In the genomic region with DNA sequence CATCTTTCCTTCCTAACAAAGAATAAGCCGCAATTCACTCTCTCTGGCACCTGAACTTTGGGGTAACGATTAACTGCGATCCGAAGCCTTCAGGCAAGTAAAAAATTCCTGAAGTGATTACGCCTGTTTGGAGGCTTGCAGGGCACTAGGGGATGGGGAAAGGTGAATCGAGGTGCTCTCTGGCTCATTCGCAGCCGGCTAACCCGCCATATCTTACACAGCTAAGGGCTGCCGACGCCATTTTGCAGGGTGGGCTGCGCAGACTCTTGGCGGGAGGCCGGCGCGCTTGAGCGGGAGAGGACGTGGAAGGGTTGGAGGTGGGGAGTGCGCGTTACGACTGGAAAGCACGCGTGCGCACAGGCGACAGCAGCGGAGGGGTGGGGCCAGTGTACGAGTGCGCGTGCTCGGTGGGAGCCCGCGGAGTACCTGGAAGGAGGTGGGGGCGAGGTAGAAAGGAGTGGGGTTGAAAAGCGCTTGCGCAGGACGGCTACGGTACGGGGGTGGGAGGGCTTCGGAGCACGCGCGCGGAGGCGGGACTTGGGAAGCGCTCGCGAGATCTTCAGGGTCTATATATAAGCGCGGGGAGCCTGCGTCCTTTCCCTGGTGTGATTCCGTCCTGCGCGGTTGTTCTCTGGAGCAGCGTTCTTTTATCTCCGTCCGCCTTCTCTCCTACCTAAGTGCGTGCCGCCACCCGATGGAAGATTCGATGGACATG, we compare ENCODE assay signal across 8 cellular contexts.
DNase-seq lines count a peak whose midpoint lies in the region; ATAC-seq and TF ChIP-seq lines count a peak whose summit lies in the region.

A gene with protein sequence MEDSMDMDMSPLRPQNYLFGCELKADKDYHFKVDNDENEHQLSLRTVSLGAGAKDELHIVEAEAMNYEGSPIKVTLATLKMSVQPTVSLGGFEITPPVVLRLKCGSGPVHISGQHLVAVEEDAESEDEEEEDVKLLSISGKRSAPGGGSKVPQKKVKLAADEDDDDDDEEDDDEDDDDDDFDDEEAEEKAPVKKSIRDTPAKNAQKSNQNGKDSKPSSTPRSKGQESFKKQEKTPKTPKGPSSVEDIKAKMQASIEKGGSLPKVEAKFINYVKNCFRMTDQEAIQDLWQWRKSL (plus strand): TSS at position 595 of the 715 bp plus-strand sequence. CDS start 100 bp downstream, at position 695.

- peak within 1 kb of the TSS; percentile 97 for H3K27ac Mint-ChIP-seq in central memory CD8-positive, alpha-beta T cell (ENCODE audit: low read depth)

- H3K4me3 ChIP-seq in AG09309 (ENCODE audit: control insufficient read depth, low read depth, low read length) = peak within 1 kb of the TSS; percentile 100

- peaks cover 48% of the 10 kb centered on the region for H3K36me3 Mint-ChIP-seq in central memory CD8-positive, alpha-beta T cell (ENCODE audit: insufficient read depth)

- peak; percentile 80 for ATAC-seq in GM19025 (IDR thresholded peaks at IDR 0.05; ENCODE audit: low read depth, unreplicated experiment)
- peak; percentile 86 for ATAC-seq in HG03342 (IDR thresholded peaks at IDR 0.05; ENCODE audit: unreplicated experiment)
- ATAC-seq in central memory CD8-positive, alpha-beta T cell (replicated peaks; ENCODE audit: extremely low read depth, poor library complexity, severe bottlenecking) = peak; percentile 74

- TF ChIP-seq CTCF in AG09309 (IDR thresholded peaks at IDR 0.05; ENCODE audit: control insufficient read depth, insufficient read depth, low read depth, low read length, missing control alignments) = no peak

- H3K9me3 Mint-ChIP-seq in central memory CD8-positive, alpha-beta T cell = no peaks in the 10 kb centered on the region

- DNase-seq in AG09309 (ENCODE audit: low read depth) (peak; percentile 94), NCI-H446 (lab: John Stamatoyannopoulos, UW) (peak; percentile 94 to 98), iris pigment epithelial cell (ENCODE audit: low read depth) (peak; percentile 99)
- peak; percentile 93 for DNase-seq in activated CD4-positive, CD25-positive, alpha-beta regulatory T cell treated with anti-CD3 and anti-CD28 coated beads, Interleukin-2, amount 50 U/mL, for 16 hours (ENCODE audit: low read depth, low spot score)
- DNase-seq in central memory CD8-positive, alpha-beta T cell (ENCODE audit: low spot score in 2 of 2) = peak; percentile 93 to 95
- peak; percentile 95 to 97 for DNase-seq in stimulated activated CD4-positive, alpha-beta T cell treated with anti-CD3 and anti-CD28 coated beads, Interleukin-12 subunit alpha, Interleukin-12 subunit beta, amount 100 ng/mL, for 24 hours (ENCODE audit: low read depth in 2 of 2)

- H3K4me1 Mint-ChIP-seq in central memory CD8-positive, alpha-beta T cell = peaks cover 45% of the 10 kb centered on the region

- peak within 1 kb of the TSS; percentile 85 for H3K4me3 Mint-ChIP-seq in central memory CD8-positive, alpha-beta T cell

- no peaks in the 10 kb centered on the region for H3K27me3 Mint-ChIP-seq in central memory CD8-positive, alpha-beta T cell

Comparison
In these comparisons a context has a peak if more than half of its experiments do, and no peak if none do; other contexts are left out.
1. Peak in every context shown above with its lines: DNase-seq, ATAC-seq and H3K4me3 ChIP-seq.